ENCODE assay signal across 14 cellular contexts in genomic region chr7:47970750-47971149, GRCh38. TPM values are rescaled to one million over a fixed set of nuclear protein-coding genes. Genes with fewer than 3 reads are reported as not detected.
DNase-seq lines count a peak whose midpoint lies in the region; ATAC-seq and TF ChIP-seq lines count a peak whose summit lies in the region.
"Had no signal": no experiment of that assay in that cellular context is flagged by ENCODE, and none has a peak within 500 bp of the region (broad histone marks: within the 10 kb centered on the region; RNA-seq: fewer than 3 reads in every experiment).

No MANE protein-coding gene starts in this region.

- no peaks in the 10 kb centered on the region for H3K27me3 Mint-ChIP-seq in activated naive CD4-positive, alpha-beta T cell treated with anti-CD3 and anti-CD28 coated beads, Interleukin-2, amount 50 U/mL, for 24 hours
- no peaks in the 10 kb centered on the region for H3K27me3 Mint-ChIP-seq in activated naive CD8-positive, alpha-beta T cell treated with anti-CD3 and anti-CD28 coated beads, Interleukin-2, amount 50 U/mL, for 24 hours
- H3K27me3 Mint-ChIP-seq in Calu3 (ENCODE audit: unreplicated experiment) = no peaks in the 10 kb centered on the region
- H3K27me3 Mint-ChIP-seq: activated B cell treated with CpG ODN at 0.5 μM for 24 hours had no signal

- 35% methylated on average over 1 of the region's 1 CpG for whole genome bisulfite sequencing in suprapubic skin

- H3K9me3 ChIP-seq in suprapubic skin = no peaks in the 10 kb centered on the region

- H3K27ac Mint-ChIP-seq in activated naive CD4-positive, alpha-beta T cell treated with anti-CD3 and anti-CD28 coated beads, Interleukin-2, amount 50 U/mL, for 24 hours = peak overlapping the region; percentile 20
- peak overlapping the region; percentile 68 for H3K27ac Mint-ChIP-seq in activated naive CD8-positive, alpha-beta T cell treated with anti-CD3 and anti-CD28 coated beads, Interleukin-2, amount 50 U/mL, for 24 hours
- H3K27ac Mint-ChIP-seq in Calu3 (ENCODE audit: unreplicated experiment) = no peak overlapping the region
- H3K27ac Mint-ChIP-seq: activated B cell treated with CpG ODN at 0.5 μM for 24 hours had no signal

- H3K27me3 ChIP-seq in suprapubic skin = no peaks in the 10 kb centered on the region

- no peak for TF ChIP-seq EP300 in suprapubic skin (IDR thresholded peaks at IDR 0.05)

- no peak overlapping the region for H3K4me3 Mint-ChIP-seq in activated naive CD4-positive, alpha-beta T cell treated with anti-CD3 and anti-CD28 coated beads, Interleukin-2, amount 50 U/mL, for 24 hours
- no peak overlapping the region for H3K4me3 Mint-ChIP-seq in activated naive CD8-positive, alpha-beta T cell treated with anti-CD3 and anti-CD28 coated beads, Interleukin-2, amount 50 U/mL, for 24 hours
- no peak overlapping the region for H3K4me3 Mint-ChIP-seq in Calu3 (ENCODE audit: low read depth, unreplicated experiment)
- H3K4me3 Mint-ChIP-seq: activated B cell treated with CpG ODN at 0.5 μM for 24 hours had no signal

- TF ChIP-seq POLR2A in suprapubic skin (IDR thresholded peaks at IDR 0.05) = no peak

- H3K36me3 Mint-ChIP-seq in activated naive CD4-positive, alpha-beta T cell treated with anti-CD3 and anti-CD28 coated beads, Interleukin-2, amount 50 U/mL, for 24 hours = peaks cover 26% of the 10 kb centered on the region
- H3K36me3 Mint-ChIP-seq in activated naive CD8-positive, alpha-beta T cell treated with anti-CD3 and anti-CD28 coated beads, Interleukin-2, amount 50 U/mL, for 24 hours (ENCODE audit: low read depth) = peaks cover 59% of the 10 kb centered on the region
- peaks cover 42% of the 10 kb centered on the region for H3K36me3 Mint-ChIP-seq in Calu3 (ENCODE audit: insufficient read depth, unreplicated experiment)

- peaks cover 6% of the 10 kb centered on the region for H3K4me1 ChIP-seq in suprapubic skin

- peak overlapping the region; percentile 52 for H3K27ac ChIP-seq in suprapubic skin

- H3K9me3 Mint-ChIP-seq in activated naive CD4-positive, alpha-beta T cell treated with anti-CD3 and anti-CD28 coated beads, Interleukin-2, amount 50 U/mL, for 24 hours = no peaks in the 10 kb centered on the region
- H3K9me3 Mint-ChIP-seq in activated naive CD8-positive, alpha-beta T cell treated with anti-CD3 and anti-CD28 coated beads, Interleukin-2, amount 50 U/mL, for 24 hours = no peaks in the 10 kb centered on the region
- no peaks in the 10 kb centered on the region for H3K9me3 Mint-ChIP-seq in Calu3 (ENCODE audit: low read depth, unreplicated experiment)
- H3K9me3 Mint-ChIP-seq: activated B cell treated with CpG ODN at 0.5 μM for 24 hours had no signal

- intact Hi-C loops in Calu3 (cut with micrococcal nuclease; ENCODE audit: unreplicated experiment) = no loop called here

- CTCF ChIA-PET in Calu3 (lab: Charles Lee) = no interaction called here

- no peak for ATAC-seq in activated naive CD8-positive, alpha-beta T cell treated with anti-CD3 and anti-CD28 coated beads, Interleukin-2, amount 50 U/mL, for 24 hours
- no peak for ATAC-seq in GM21576 (IDR thresholded peaks at IDR 0.05; ENCODE audit: unreplicated experiment)

- BruUV-seq in Calu3 (replicated peaks; lab: Mats Ljungman, UMichigan) = no TSS peak

- H3K4me3 ChIP-seq in suprapubic skin = no peak overlapping the region

- no peak for DNase-seq in activated naive CD4-positive, alpha-beta T cell treated with anti-CD3 and anti-CD28 coated beads, Interleukin-2, amount 50 U/mL, for 16 hours
- DNase-seq in activated naive CD8-positive, alpha-beta T cell treated with anti-CD3 and anti-CD28 coated beads, Interleukin-2, amount 50 U/mL, for 24 hours = no peak
- peak; percentile 39 to 64 for DNase-seq in lung microvascular endothelial cell (ENCODE audit: low read depth in 2 of 2)
- DNase-seq in suprapubic skin (ENCODE audit: low spot score in 2 of 2) = no peak
- no peak for DNase-seq in Calu3
- no peak for DNase-seq in NCI-H748 treated with DMSO at 0.1 percent for 48 hours (lab: John Stamatoyannopoulos, UW)
- DNase-seq: activated B cell treated with CpG ODN at 0.5 μM for 24 hours; activated CD8-positive, alpha-beta memory T cell treated with anti-CD3 and anti-CD28 coated beads, Interleukin-2, amount 50 U/mL, for 48 hours; aorta; DMS79 treated with DMSO at 0.1 percent for 48 hours; effector memory CD4-positive, alpha-beta T cell; kidney had no signal

- TF ChIP-seq CTCF in suprapubic skin (IDR thresholded peaks at IDR 0.05) (no peak), Calu3 (IDR thresholded peaks at IDR 0.05; ENCODE audit: unreplicated experiment) (no peak)

- H3K36me3 ChIP-seq in suprapubic skin = peaks cover 69% of the 10 kb centered on the region

- peaks cover 55% of the 10 kb centered on the region for H3K4me1 Mint-ChIP-seq in activated naive CD4-positive, alpha-beta T cell treated with anti-CD3 and anti-CD28 coated beads, Interleukin-2, amount 50 U/mL, for 24 hours
- peaks cover 34% of the 10 kb centered on the region for H3K4me1 Mint-ChIP-seq in activated naive CD8-positive, alpha-beta T cell treated with anti-CD3 and anti-CD28 coated beads, Interleukin-2, amount 50 U/mL, for 24 hours
- H3K4me1 Mint-ChIP-seq in Calu3 (ENCODE audit: low read depth, unreplicated experiment) = peaks cover 29% of the 10 kb centered on the region

RNA-seq across cellular contexts. Expression of gene HUS1, which starts 8.7 kb away (rescaled TPM):
- 6.8 and 9.5 TPM in 2 replicates for total RNA-seq in lung microvascular endothelial cell
- total RNA-seq in suprapubic skin = 10 to 100 TPM; 14.4 to 56.2 (median 21.5) TPM
- total RNA-seq in Calu3 (2022) = 42.9 and 51.3 TPM in 2 replicates

RNA-seq across cellular contexts. Expression of gene PKD1L1, which starts 22.5 kb away (rescaled TPM):
- 0.20 and 0.44 TPM in 2 replicates for total RNA-seq in lung microvascular endothelial cell
- total RNA-seq in suprapubic skin = 1 to 10 TPM in 1 of 4 donors, under 1 TPM in 1, not detected in 2; 0.11 to 2.6 TPM
- total RNA-seq in Calu3 (2022) = 0.24 and 0.49 TPM in 2 replicates

RNA-seq across cellular contexts. Expression of gene SUN3, which starts 58.2 kb away (rescaled TPM):
- total RNA-seq in lung microvascular endothelial cell = not detected in 2 replicates
- total RNA-seq in suprapubic skin = not detected
- total RNA-seq in Calu3 (2022) = 1.1 and 1.8 TPM in 2 replicates
- total RNA-seq: activated B cell treated with CpG ODN at 0.5 μM for 24 hours, aorta had no signal

Comparison
In these comparisons a context has a peak if more than half of its experiments do, and no peak if none do; other contexts are left out.
1. DNase-seq: peak in lung microvascular endothelial cell (2 of 2); none in activated naive CD4-positive, alpha-beta T cell treated with anti-CD3 and anti-CD28 coated beads, Interleukin-2, amount 50 U/mL, for 16 hours (single experiment), activated naive CD8-positive, alpha-beta T cell treated with anti-CD3 and anti-CD28 coated beads, Interleukin-2, amount 50 U/mL, for 24 hours (single experiment), suprapubic skin (0 of 2), Calu3 (single experiment) and NCI-H748 treated with DMSO at 0.1 percent for 48 hours (single experiment).